34 cellular contexts compared by ENCODE assay signal in genomic region chr17:3011891-3012290, GRCh38. TPM values are rescaled to one million over a fixed set of nuclear protein-coding genes. Genes with fewer than 3 reads are reported as not detected.
"Had no signal": no experiment of that assay in that cellular context is flagged by ENCODE, and none has a peak within 500 bp of the region (broad histone marks: within the 10 kb centered on the region; RNA-seq: fewer than 3 reads in every experiment).

No MANE protein-coding gene starts in this region.

- H3K4me1 ChIP-seq: ascending aorta, left lung, right lobe of liver had no signal

- H3K4me3 Mint-ChIP-seq: activated CD4-positive, alpha-beta memory T cell treated with anti-CD3 and anti-CD28 coated beads for 36 hours; activated CD4-positive, alpha-beta T cell treated with anti-CD3 and anti-CD28 coated beads, Interleukin-2, amount 10 ng/mL, durations not matched to agents 24 days and 14 days; activated naive CD4-positive, alpha-beta T cell treated with anti-CD3 and anti-CD28 coated beads, Interleukin-2, amount 10 ng/mL, durations not matched to agents 7 days and 5 days; activated naive CD8-positive, alpha-beta T cell treated with anti-CD3 and anti-CD28 coated beads, Interleukin-2, amount 10 ng/mL, durations not matched to agents 7 days and 5 days; activated T-helper 1 cell treated with anti-CD3 and anti-CD28 coated beads, Interleukin-12 subunit alpha, Interleukin-12 subunit beta, Interleukin-2, Interleukin-4 antibody, amounts not matched to agents 30 ng/mL and 10 ng/mL and 1 ng/mL, durations not matched to agents 14 hours and 24 hours and 36 hours; brain; mesothelial cell of epicardium; naive B cell; stimulated activated memory B cell treated with anti-CD40 and anti-IgM and Interleukin-4, amounts not matched to agents 10 μg/mL and 1 μg/mL and 100 μg/mL, for 72 hours; T-cell; T-helper 2 cell treated with Interferon-gamma antibody and Interleukin-4, amounts not matched to agents 5 μg/mL and 100 μg/mL, for 36 hours had no signal

- H3K4me3 ChIP-seq: ascending aorta, cardiac muscle cell, heart left ventricle, left lung, right lobe of liver, skin epidermis, tibial nerve had no signal

- H3K4me1 Mint-ChIP-seq: activated CD4-positive, alpha-beta T cell treated with anti-CD3 and anti-CD28 coated beads, Interleukin-2, amount 10 ng/mL, durations not matched to agents 24 days and 14 days; activated naive CD4-positive, alpha-beta T cell treated with anti-CD3 and anti-CD28 coated beads, Interleukin-2, amount 10 ng/mL, durations not matched to agents 7 days and 5 days; activated naive CD8-positive, alpha-beta T cell treated with anti-CD3 and anti-CD28 coated beads, Interleukin-2, amount 10 ng/mL, durations not matched to agents 7 days and 5 days; brain; mesothelial cell of epicardium; T-cell had no signal

- ATAC-seq: activated CD4-positive, CD25-positive, alpha-beta regulatory T cell treated with anti-CD3 and anti-CD28 coated beads, Interleukin-2, amount 50 U/mL, for 24 hours; left lung; right lobe of liver; stimulated activated memory B cell treated with anti-CD40 and anti-IgM and Interleukin-4, amounts not matched to agents 10 μg/mL and 1 μg/mL and 100 μg/mL, for 72 hours; T-cell had no signal

- H3K27me3 Mint-ChIP-seq: activated CD4-positive, alpha-beta memory T cell treated with anti-CD3 and anti-CD28 coated beads for 36 hours; activated CD4-positive, alpha-beta T cell treated with anti-CD3 and anti-CD28 coated beads, Interleukin-2, amount 10 ng/mL, durations not matched to agents 24 days and 14 days; activated naive CD4-positive, alpha-beta T cell treated with anti-CD3 and anti-CD28 coated beads, Interleukin-2, amount 10 ng/mL, durations not matched to agents 7 days and 5 days; activated naive CD8-positive, alpha-beta T cell treated with anti-CD3 and anti-CD28 coated beads, Interleukin-2, amount 10 ng/mL, durations not matched to agents 7 days and 5 days; naive B cell; stimulated activated memory B cell treated with anti-CD40 and anti-IgM and Interleukin-4, amounts not matched to agents 10 μg/mL and 1 μg/mL and 100 μg/mL, for 72 hours; T-cell had no signal

- H3K27ac Mint-ChIP-seq: activated CD4-positive, alpha-beta memory T cell treated with anti-CD3 and anti-CD28 coated beads for 36 hours; activated CD4-positive, alpha-beta T cell treated with anti-CD3 and anti-CD28 coated beads, Interleukin-2, amount 10 ng/mL, durations not matched to agents 24 days and 14 days; activated naive CD4-positive, alpha-beta T cell treated with anti-CD3 and anti-CD28 coated beads, Interleukin-2, amount 10 ng/mL, durations not matched to agents 7 days and 5 days; activated naive CD8-positive, alpha-beta T cell treated with anti-CD3 and anti-CD28 coated beads, Interleukin-2, amount 10 ng/mL, durations not matched to agents 7 days and 5 days; activated T-helper 1 cell treated with anti-CD3 and anti-CD28 coated beads, Interleukin-12 subunit alpha, Interleukin-12 subunit beta, Interleukin-2, Interleukin-4 antibody, amounts not matched to agents 30 ng/mL and 10 ng/mL and 1 ng/mL, durations not matched to agents 14 hours and 24 hours and 36 hours; brain; mesothelial cell of epicardium; stimulated activated memory B cell treated with anti-CD40 and anti-IgM and Interleukin-4, amounts not matched to agents 10 μg/mL and 1 μg/mL and 100 μg/mL, for 72 hours; T-cell; T-helper 2 cell treated with Interferon-gamma antibody and Interleukin-4, amounts not matched to agents 5 μg/mL and 100 μg/mL, for 36 hours had no signal

- H3K27ac ChIP-seq: ascending aorta, cardiac muscle cell, heart left ventricle, left lung, right lobe of liver, skin epidermis, tibial nerve had no signal

- H3K36me3 ChIP-seq: ascending aorta, cardiac muscle cell, right lobe of liver had no signal

- H3K9me3 Mint-ChIP-seq: activated CD4-positive, alpha-beta memory T cell treated with anti-CD3 and anti-CD28 coated beads for 36 hours; activated CD4-positive, alpha-beta T cell treated with anti-CD3 and anti-CD28 coated beads, Interleukin-2, amount 10 ng/mL, durations not matched to agents 24 days and 14 days; activated naive CD4-positive, alpha-beta T cell treated with anti-CD3 and anti-CD28 coated beads, Interleukin-2, amount 10 ng/mL, durations not matched to agents 7 days and 5 days; activated naive CD8-positive, alpha-beta T cell treated with anti-CD3 and anti-CD28 coated beads, Interleukin-2, amount 10 ng/mL, durations not matched to agents 7 days and 5 days; activated T-helper 1 cell treated with anti-CD3 and anti-CD28 coated beads, Interleukin-12 subunit alpha, Interleukin-12 subunit beta, Interleukin-2, Interleukin-4 antibody, amounts not matched to agents 30 ng/mL and 10 ng/mL and 1 ng/mL, durations not matched to agents 14 hours and 24 hours and 36 hours; mesothelial cell of epicardium; naive B cell; stimulated activated memory B cell treated with anti-CD40 and anti-IgM and Interleukin-4, amounts not matched to agents 10 μg/mL and 1 μg/mL and 100 μg/mL, for 72 hours; T-cell; T-helper 2 cell treated with Interferon-gamma antibody and Interleukin-4, amounts not matched to agents 5 μg/mL and 100 μg/mL, for 36 hours had no signal

- H3K36me3 Mint-ChIP-seq: activated naive CD8-positive, alpha-beta T cell treated with anti-CD3 and anti-CD28 coated beads, Interleukin-2, amount 10 ng/mL, durations not matched to agents 7 days and 5 days; brain; mesothelial cell of epicardium had no signal

- DNase-seq: activated CD4-positive, alpha-beta memory T cell treated with anti-CD3 and anti-CD28 coated beads for 36 hours; activated CD4-positive, alpha-beta T cell treated with anti-CD3 and anti-CD28 coated beads, Interleukin-2, amount 10 ng/mL, durations not matched to agents 24 days and 14 days; activated CD8-positive, alpha-beta memory T cell treated with anti-CD3 and anti-CD28 coated beads, Interleukin-2, amount 50 U/mL, for 4 hours; activated gamma-delta T cell; activated naive CD4-positive, alpha-beta T cell treated with anti-CD3 and anti-CD28 coated beads, Interleukin-2, amount 10 ng/mL, durations not matched to agents 7 days and 5 days; activated naive CD8-positive, alpha-beta T cell treated with anti-CD3 and anti-CD28 coated beads, Interleukin-2, amount 10 ng/mL, durations not matched to agents 7 days and 5 days; activated T-cell treated with anti-CD3 and anti-CD28 coated beads, Interleukin-2, amount 50 U/mL, for 1 hour; foreskin fibroblast; hypothalamus; kidney glomerular epithelial cell; naive B cell; stimulated activated CD4-positive, alpha-beta T cell treated with anti-CD3 and anti-CD28 coated beads, Interleukin-4, amount 100 ng/mL, for 4 hours; stimulated activated CD8-positive, alpha-beta memory T cell treated with anti-CD3 and anti-CD28 coated beads, Interleukin-4, amount 100 ng/mL, for 48 hours; T-cell had no signal

- H3K9me3 ChIP-seq: ascending aorta, heart left ventricle, left lung, right lobe of liver, tibial nerve had no signal

- H3K27me3 ChIP-seq: ascending aorta, cardiac muscle cell, heart left ventricle, left lung, right lobe of liver, tibial nerve had no signal

RNA-seq across cellular contexts. Expression of gene OR1D5, which starts 51.5 kb away (rescaled TPM):
- total RNA-seq: activated CD4-positive, alpha-beta memory T cell treated with anti-CD3 and anti-CD28 coated beads for 36 hours; activated CD4-positive, alpha-beta T cell treated with anti-CD3 and anti-CD28 coated beads, Interleukin-2, amount 10 ng/mL, durations not matched to agents 24 days and 14 days; activated CD8-positive, alpha-beta memory T cell treated with anti-CD3 and anti-CD28 coated beads for 36 hours; activated naive CD8-positive, alpha-beta T cell treated with anti-CD3 and anti-CD28 coated beads, Interleukin-2, amount 10 ng/mL, durations not matched to agents 7 days and 5 days; activated T-helper 1 cell treated with anti-CD3 and anti-CD28 coated beads, Interleukin-12 subunit alpha, Interleukin-12 subunit beta, Interleukin-2, Interleukin-4 antibody, amounts not matched to agents 30 ng/mL and 10 ng/mL and 1 ng/mL, durations not matched to agents 14 hours and 24 hours and 36 hours; ascending aorta; cardiac muscle cell; cerebellum; esophagus mucosa; heart left ventricle; left lung; mesothelial cell of epicardium; omental fat pad; renal cortical epithelial cell; right lobe of liver; T-cell; temporal lobe; tibial nerve; ureter had no signal
- polyA plus RNA-seq: cardiac muscle cell, heart left ventricle had no signal
